8 cellular contexts compared by ENCODE assay signal in genomic region chr2:24046930-24047702, GRCh38. TPM values are rescaled to one million over a fixed set of nuclear protein-coding genes. Genes with fewer than 3 reads are reported as not detected.
DNase-seq lines count a peak whose midpoint lies in the region; ATAC-seq and TF ChIP-seq lines count a peak whose summit lies in the region.

Gene WDCP, minus strand, starts transcription at chr2:24047391. Its CDS starts 7,897 bp downstream, at chr2:24039494.

- peak within 1 kb of the TSS; percentile 74 to 85 (median 82) for H3K9ac ChIP-seq in BLaER1 treated with 17β-estradiol and CSF1 and Interleukin-3, amounts not matched to agents 10 nM and 100 nM

- H4K20me1 ChIP-seq in BLaER1 treated with 17β-estradiol and CSF1 and Interleukin-3, amounts not matched to agents 10 nM and 100 nM: peaks cover 0 to 8% (median 0%) of the 10 kb centered on the region in 11 experiments; a peak in 3 of 22 replicates

- intact Hi-C loops in left lung (cut with DNase I): no loop called here

- peaks cover 31 to 43% (median 41%) of the 10 kb centered on the region in 10 experiments for H3K4me1 ChIP-seq in BLaER1 treated with 17β-estradiol and CSF1 and Interleukin-3, amounts not matched to agents 10 nM and 100 nM
- H3K4me1 ChIP-seq in left lung: peaks cover 0 to 34% of the 10 kb centered on the region in 2 donors

- no peaks in the 10 kb centered on the region for H3K9me3 ChIP-seq in BLaER1 treated with 17β-estradiol and CSF1 and Interleukin-3, amounts not matched to agents 10 nM and 100 nM (replicated peaks in 1 of 11)
- no peaks in the 10 kb centered on the region for H3K9me3 ChIP-seq in left lung

- H3K36me3 ChIP-seq in BLaER1 treated with 17β-estradiol and CSF1 and Interleukin-3, amounts not matched to agents 10 nM and 100 nM: no peaks in the 10 kb centered on the region; a peak in 1 of 22 replicates
- H3K36me3 ChIP-seq in left lung: no peaks in the 10 kb centered on the region

- peaks cover 41 to 47% (median 45%) of the 10 kb centered on the region in 11 experiments for H3K27me3 ChIP-seq in BLaER1 treated with 17β-estradiol and CSF1 and Interleukin-3, amounts not matched to agents 10 nM and 100 nM
- H3K27me3 ChIP-seq in left lung: peaks cover 0 to 32% of the 10 kb centered on the region in 2 donors

- peak; percentile 99 for ATAC-seq in GM19351 (IDR thresholded peaks at IDR 0.05; ENCODE audit: unreplicated experiment)
- peak; percentile 99 for ATAC-seq in HG03521 (IDR thresholded peaks at IDR 0.05; ENCODE audit: unreplicated experiment)
- peak; percentile 98 for ATAC-seq in left lung

- peak within 1 kb of the TSS; percentile 67 to 88 (median 80) for H3K4me2 ChIP-seq in BLaER1 treated with 17β-estradiol and CSF1 and Interleukin-3, amounts not matched to agents 10 nM and 100 nM

- TF ChIP-seq CTCF in left lung (IDR thresholded peaks at IDR 0.05): no peak

- H3K27ac ChIP-seq in BLaER1 treated with 17β-estradiol and CSF1 and Interleukin-3, amounts not matched to agents 10 nM and 100 nM: peak within 1 kb of the TSS; percentile 4 to 79 (median 65); a peak in 20 of 22 replicates
- peak within 1 kb of the TSS; percentile 60 to 75 for H3K27ac ChIP-seq in left lung

- peak within 1 kb of the TSS; percentile 74 to 90 (median 80) for H3K4me3 ChIP-seq in BLaER1 treated with 17β-estradiol and CSF1 and Interleukin-3, amounts not matched to agents 10 nM and 100 nM
- H3K4me3 ChIP-seq in left lung: peak within 1 kb of the TSS; percentile 61 to 75

- DNase-seq in NCI-H748 (lab: John Stamatoyannopoulos, UW; ENCODE audit: unreplicated experiment): peak; percentile 99
- peak; percentile 88 for DNase-seq in activated CD4-positive, alpha-beta T cell treated with anti-CD3 and anti-CD28 coated beads, Interleukin-2, amount 50 U/mL, for 1 hour
- DNase-seq in dermis blood vessel endothelial cell: peak; percentile 99
- DNase-seq in left lung: peak; percentile 91 to 97
- peak; percentile 80 to 84 for DNase-seq in stimulated activated CD4-positive, alpha-beta T cell treated with anti-CD3 and anti-CD28 coated beads, Interleukin-2, amount 100 ng/mL, for 48 hours

RNA-seq across cellular contexts. Expression of gene WDCP, which starts in this region (rescaled TPM):
- total RNA-seq in dermis blood vessel endothelial cell (11.4 and 13.3 TPM in 2 replicates), left lung (10 to 100 TPM; 10.3 to 12.8 TPM)

Comparison
In these comparisons a context has a peak if more than half of its experiments do, and no peak if none do; other contexts are left out.
1. Peak in every context shown above with its lines: DNase-seq, ATAC-seq, H3K4me3 ChIP-seq and H3K27ac ChIP-seq.